In the genomic region with DNA sequence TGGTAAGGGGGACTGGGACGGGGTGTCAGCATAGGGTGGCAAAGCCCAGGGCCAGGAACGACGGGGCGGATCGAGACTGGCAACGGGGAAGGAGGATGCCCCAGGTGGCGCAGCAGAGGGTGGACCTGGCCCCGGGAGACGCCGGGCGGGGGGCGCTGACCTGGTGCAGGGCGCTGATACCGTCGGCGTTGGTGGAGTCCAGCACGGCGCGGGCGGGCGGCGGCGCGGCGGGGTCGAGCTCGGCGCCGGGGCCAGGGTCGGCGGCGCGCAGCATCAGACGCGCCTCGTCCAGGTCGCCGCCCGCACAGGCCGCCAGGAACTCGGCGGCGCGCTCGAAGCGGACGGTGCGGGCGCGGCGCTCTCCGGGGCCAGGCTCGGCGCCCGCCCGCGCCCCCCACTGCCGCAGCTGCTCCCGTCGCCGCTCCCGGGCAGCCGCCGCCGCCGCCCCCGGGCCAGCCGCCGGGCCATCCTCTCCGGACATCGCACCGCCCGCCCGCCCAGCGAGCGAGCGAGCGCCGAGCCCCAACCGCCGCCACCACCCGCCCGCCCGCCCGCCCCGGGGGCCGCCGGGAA, we compare ENCODE assay signal across 6 cellular contexts.
DNase-seq lines count a peak whose midpoint lies in the region; ATAC-seq and TF ChIP-seq lines count a peak whose summit lies in the region.

No MANE protein-coding gene starts in this region.

- no peaks in the 10 kb centered on the region for H3K9me3 ChIP-seq in parathyroid adenoma (ENCODE audit: control insufficient read depth, low read length)

- peak overlapping the region; percentile 33 for H3K27ac ChIP-seq in cingulate gyrus (ENCODE audit: low read depth, low read length)
- H3K27ac ChIP-seq in parathyroid adenoma: peak overlapping the region; percentile 79

- peak overlapping the region; percentile 60 for H2AFZ ChIP-seq in parathyroid adenoma

- H3K4me2 ChIP-seq in parathyroid adenoma (ENCODE audit: low read length): peak overlapping the region; percentile 99

- H3K27me3 ChIP-seq in parathyroid adenoma (ENCODE audit: control insufficient read depth, insufficient read depth, low read length): no peaks in the 10 kb centered on the region

- peak; percentile 1 for ATAC-seq in HG03064 (IDR thresholded peaks at IDR 0.05; ENCODE audit: low read depth, unreplicated experiment)

- peaks cover 19% of the 10 kb centered on the region for H3K4me1 ChIP-seq in parathyroid adenoma

- DNase-seq in GM12865 (ENCODE audit: low read depth) (no peak), NOMO-1 treated with dmso at 0.1 percent for 144 hours (lab: John Stamatoyannopoulos, UW; ENCODE audit: unreplicated experiment) (no peak), SW 1271 (lab: John Stamatoyannopoulos, UW) (no peak)

- H3K36me3 ChIP-seq in parathyroid adenoma (ENCODE audit: control insufficient read depth, insufficient read depth, low read length): no peaks in the 10 kb centered on the region

- peaks cover 33% of the 10 kb centered on the region for H3K79me2 ChIP-seq in parathyroid adenoma

- TF ChIP-seq CTCF in GM12865 (IDR thresholded peaks at IDR 0.05; ENCODE audit: insufficient read depth, low read depth, low read length, missing control alignments): no peak
- TF ChIP-seq CTCF in parathyroid adenoma (IDR thresholded peaks at IDR 0.05): no peak

- peak overlapping the region; percentile 87 for H3K9ac ChIP-seq in parathyroid adenoma

- H3K4me3 ChIP-seq in GM12865 (ENCODE audit: low read depth, low read length) (peak overlapping the region; percentile 98), parathyroid adenoma (ENCODE audit: low read depth, low read length) (peak overlapping the region; percentile 86)
